Comparison of ENCODE assay signal across 1 cellular context in the genomic region with DNA sequence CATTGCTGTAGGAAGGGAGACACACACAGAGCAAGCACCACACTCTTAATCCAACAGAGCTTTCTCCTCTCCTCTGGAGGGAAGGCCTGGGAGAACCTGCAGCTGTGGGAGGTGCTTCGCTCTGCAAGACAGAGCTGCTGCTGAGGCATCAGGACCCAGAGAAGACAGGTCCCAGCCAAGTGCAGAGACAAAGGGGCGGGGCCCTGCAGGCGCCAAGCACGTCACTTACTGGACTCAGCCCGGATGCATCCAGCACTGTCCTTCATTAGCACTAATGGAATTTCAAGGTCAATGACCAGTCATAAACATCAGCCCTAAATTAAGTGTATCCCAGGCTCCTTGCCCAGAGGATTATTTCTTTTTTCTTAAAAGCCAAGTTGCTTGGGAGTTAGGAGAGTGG.
TF ChIP-seq lines count a peak whose summit lies in the region.

No MANE protein-coding gene starts in this region.

TF ChIP-seq in GM23338, 12 proteins besides CTCF, POLR2A, EP300 and RAD21:
- TF ChIP-seq, protein P1, sequence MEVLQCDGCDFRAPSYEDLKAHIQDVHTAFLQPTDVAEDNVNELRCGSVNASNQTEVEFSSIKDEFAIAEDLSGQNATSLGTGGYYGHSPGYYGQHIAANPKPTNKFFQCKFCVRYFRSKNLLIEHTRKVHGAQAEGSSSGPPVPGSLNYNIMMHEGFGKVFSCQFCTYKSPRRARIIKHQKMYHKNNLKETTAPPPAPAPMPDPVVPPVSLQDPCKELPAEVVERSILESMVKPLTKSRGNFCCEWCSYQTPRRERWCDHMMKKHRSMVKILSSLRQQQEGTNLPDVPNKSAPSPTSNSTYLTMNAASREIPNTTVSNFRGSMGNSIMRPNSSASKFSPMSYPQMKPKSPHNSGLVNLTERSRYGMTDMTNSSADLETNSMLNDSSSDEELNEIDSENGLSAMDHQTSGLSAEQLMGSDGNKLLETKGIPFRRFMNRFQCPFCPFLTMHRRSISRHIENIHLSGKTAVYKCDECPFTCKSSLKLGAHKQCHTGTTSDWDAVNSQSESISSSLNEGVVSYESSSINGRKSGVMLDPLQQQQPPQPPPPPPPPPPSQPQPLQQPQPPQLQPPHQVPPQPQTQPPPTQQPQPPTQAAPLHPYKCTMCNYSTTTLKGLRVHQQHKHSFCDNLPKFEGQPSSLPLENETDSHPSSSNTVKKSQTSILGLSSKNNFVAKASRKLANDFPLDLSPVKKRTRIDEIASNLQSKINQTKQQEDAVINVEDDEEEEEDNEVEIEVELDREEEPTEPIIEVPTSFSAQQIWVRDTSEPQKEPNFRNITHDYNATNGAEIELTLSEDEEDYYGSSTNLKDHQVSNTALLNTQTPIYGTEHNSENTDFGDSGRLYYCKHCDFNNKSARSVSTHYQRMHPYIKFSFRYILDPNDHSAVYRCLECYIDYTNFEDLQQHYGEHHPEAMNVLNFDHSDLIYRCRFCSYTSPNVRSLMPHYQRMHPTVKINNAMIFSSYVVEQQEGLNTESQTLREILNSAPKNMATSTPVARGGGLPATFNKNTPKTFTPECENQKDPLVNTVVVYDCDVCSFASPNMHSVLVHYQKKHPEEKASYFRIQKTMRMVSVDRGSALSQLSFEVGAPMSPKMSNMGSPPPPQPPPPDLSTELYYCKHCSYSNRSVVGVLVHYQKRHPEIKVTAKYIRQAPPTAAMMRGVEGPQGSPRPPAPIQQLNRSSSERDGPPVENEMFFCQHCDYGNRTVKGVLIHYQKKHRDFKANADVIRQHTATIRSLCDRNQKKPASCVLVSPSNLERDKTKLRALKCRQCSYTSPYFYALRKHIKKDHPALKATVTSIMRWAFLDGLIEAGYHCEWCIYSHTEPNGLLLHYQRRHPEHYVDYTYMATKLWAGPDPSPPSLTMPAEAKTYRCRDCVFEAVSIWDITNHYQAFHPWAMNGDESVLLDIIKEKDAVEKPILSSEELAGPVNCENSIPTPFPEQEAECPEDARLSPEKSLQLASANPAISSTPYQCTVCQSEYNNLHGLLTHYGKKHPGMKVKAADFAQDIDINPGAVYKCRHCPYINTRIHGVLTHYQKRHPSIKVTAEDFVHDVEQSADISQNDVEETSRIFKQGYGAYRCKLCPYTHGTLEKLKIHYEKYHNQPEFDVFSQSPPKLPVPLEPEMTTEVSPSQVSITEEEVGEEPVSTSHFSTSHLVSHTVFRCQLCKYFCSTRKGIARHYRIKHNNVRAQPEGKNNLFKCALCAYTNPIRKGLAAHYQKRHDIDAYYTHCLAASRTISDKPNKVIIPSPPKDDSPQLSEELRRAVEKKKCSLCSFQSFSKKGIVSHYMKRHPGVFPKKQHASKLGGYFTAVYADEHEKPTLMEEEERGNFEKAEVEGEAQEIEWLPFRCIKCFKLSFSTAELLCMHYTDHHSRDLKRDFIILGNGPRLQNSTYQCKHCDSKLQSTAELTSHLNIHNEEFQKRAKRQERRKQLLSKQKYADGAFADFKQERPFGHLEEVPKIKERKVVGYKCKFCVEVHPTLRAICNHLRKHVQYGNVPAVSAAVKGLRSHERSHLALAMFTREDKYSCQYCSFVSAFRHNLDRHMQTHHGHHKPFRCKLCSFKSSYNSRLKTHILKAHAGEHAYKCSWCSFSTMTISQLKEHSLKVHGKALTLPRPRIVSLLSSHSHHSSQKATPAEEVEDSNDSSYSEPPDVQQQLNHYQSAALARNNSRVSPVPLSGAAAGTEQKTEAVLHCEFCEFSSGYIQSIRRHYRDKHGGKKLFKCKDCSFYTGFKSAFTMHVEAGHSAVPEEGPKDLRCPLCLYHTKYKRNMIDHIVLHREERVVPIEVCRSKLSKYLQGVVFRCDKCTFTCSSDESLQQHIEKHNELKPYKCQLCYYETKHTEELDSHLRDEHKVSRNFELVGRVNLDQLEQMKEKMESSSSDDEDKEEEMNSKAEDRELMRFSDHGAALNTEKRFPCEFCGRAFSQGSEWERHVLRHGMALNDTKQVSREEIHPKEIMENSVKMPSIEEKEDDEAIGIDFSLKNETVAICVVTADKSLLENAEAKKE (CRISPR knock-in tag; IDR thresholded peaks at IDR 0.05) = peak; percentile 66; the same call in 1 of the 2 replicates
- TF ChIP-seq, protein P2, sequence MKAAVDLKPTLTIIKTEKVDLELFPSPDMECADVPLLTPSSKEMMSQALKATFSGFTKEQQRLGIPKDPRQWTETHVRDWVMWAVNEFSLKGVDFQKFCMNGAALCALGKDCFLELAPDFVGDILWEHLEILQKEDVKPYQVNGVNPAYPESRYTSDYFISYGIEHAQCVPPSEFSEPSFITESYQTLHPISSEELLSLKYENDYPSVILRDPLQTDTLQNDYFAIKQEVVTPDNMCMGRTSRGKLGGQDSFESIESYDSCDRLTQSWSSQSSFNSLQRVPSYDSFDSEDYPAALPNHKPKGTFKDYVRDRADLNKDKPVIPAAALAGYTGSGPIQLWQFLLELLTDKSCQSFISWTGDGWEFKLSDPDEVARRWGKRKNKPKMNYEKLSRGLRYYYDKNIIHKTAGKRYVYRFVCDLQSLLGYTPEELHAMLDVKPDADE (IDR thresholded peaks at IDR 0.05) = no peak
- TF ChIP-seq JUNB (IDR thresholded peaks at IDR 0.05; ENCODE audit: unreplicated experiment) = no peak
